Comparison of ENCODE assay signal across 32 cellular contexts in genomic region chr9:106619211-106619610, GRCh38.
DNase-seq lines count a peak whose midpoint lies in the region; ATAC-seq, FAIRE-seq and TF ChIP-seq lines count a peak whose summit lies in the region.
"Had no signal": no experiment of that assay in that cellular context is flagged by ENCODE, and none has a peak within 500 bp of the region (broad histone marks: within the 10 kb centered on the region; RNA-seq: fewer than 3 reads in every experiment).

No MANE protein-coding gene starts in this region.

- no peaks in the 10 kb centered on the region for H3K36me3 Mint-ChIP-seq in activated CD4-positive, alpha-beta T cell treated with anti-CD3 and anti-CD28 coated beads for 36 hours (ENCODE audit: low read depth)
- H3K36me3 Mint-ChIP-seq in naive thymus-derived CD8-positive, alpha-beta T cell = no peaks in the 10 kb centered on the region
- H3K36me3 Mint-ChIP-seq: activated naive CD8-positive, alpha-beta T cell; memory B cell had no signal

- ATAC-seq in activated CD4-positive, alpha-beta T cell treated with anti-CD3 and anti-CD28 coated beads for 36 hours = no peak
- ATAC-seq in HG03342 (IDR thresholded peaks at IDR 0.05; ENCODE audit: unreplicated experiment) = no peak
- ATAC-seq in naive thymus-derived CD8-positive, alpha-beta T cell = no peak
- ATAC-seq: body of pancreas, heart left ventricle, HepG2, left colon had no signal

- no peak for FAIRE-seq in bronchial epithelial cell (lab: Jason Lieb, UNC)
- FAIRE-seq: A204.1, colon, H1, HepG2, small intestine had no signal

- no peaks in the 10 kb centered on the region for H3K27me3 Mint-ChIP-seq in activated CD4-positive, alpha-beta T cell treated with anti-CD3 and anti-CD28 coated beads for 36 hours
- no peaks in the 10 kb centered on the region for H3K27me3 Mint-ChIP-seq in naive thymus-derived CD8-positive, alpha-beta T cell
- H3K27me3 Mint-ChIP-seq: activated CD4-positive, alpha-beta memory T cell treated with anti-CD3 and anti-CD28 coated beads, Interleukin-2, amount 10 ng/mL, durations not matched to agents 7 days and 5 days; activated naive CD8-positive, alpha-beta T cell; memory B cell had no signal

- no peaks in the 10 kb centered on the region for H3K9me3 Mint-ChIP-seq in activated CD4-positive, alpha-beta T cell treated with anti-CD3 and anti-CD28 coated beads for 36 hours (ENCODE audit: low read depth)
- H3K9me3 Mint-ChIP-seq in naive thymus-derived CD8-positive, alpha-beta T cell = peaks cover 0 to 18% (median 1%) of the 10 kb centered on the region in 9 donors
- H3K9me3 Mint-ChIP-seq: activated T-helper 2 cell treated with anti-CD3 and anti-CD28 coated beads, Interferon-gamma antibody, Interleukin-2, Interleukin-4, amounts not matched to agents 10 μg/mL and 5 μg/mL and 100 μg/mL, durations not matched to agents 14 hours and 24 hours and 36 hours; memory B cell had no signal

- POLR2A ChIA-PET in activated CD4-positive, alpha-beta T cell treated with anti-CD3 and anti-CD28 coated beads for 36 hours (lab: Charles Lee) = no interaction called here
- POLR2A ChIA-PET in naive thymus-derived CD8-positive, alpha-beta T cell (lab: Charles Lee) = no interaction called here

- no peak overlapping the region for H3K4me3 Mint-ChIP-seq in activated CD4-positive, alpha-beta T cell treated with anti-CD3 and anti-CD28 coated beads for 36 hours
- H3K4me3 Mint-ChIP-seq in naive thymus-derived CD8-positive, alpha-beta T cell = no peak overlapping the region
- H3K4me3 Mint-ChIP-seq: activated CD4-positive, alpha-beta memory T cell treated with anti-CD3 and anti-CD28 coated beads, Interleukin-2, amount 10 ng/mL, durations not matched to agents 7 days and 5 days; activated naive CD8-positive, alpha-beta T cell; memory B cell had no signal

- TF ChIP-seq CTCF in AG10803 (conservative IDR thresholded peaks at IDR 0.05; ENCODE audit: low read length) = no peak
- TF ChIP-seq CTCF in bronchial epithelial cell (IDR thresholded peaks at IDR 0.05; ENCODE audit: insufficient read depth, low read length, severe bottlenecking) = no peak

- DNase-seq in AG10803 (ENCODE audit: low read depth) = peak; percentile 55
- DNase-seq in MG63 = peak; percentile 15
- peak; percentile 79 for DNase-seq in bronchial epithelial cell (ENCODE audit: low read depth)
- peak; percentile 61 for DNase-seq in iris pigment epithelial cell (ENCODE audit: low read depth)
- DNase-seq in activated CD4-positive, alpha-beta T cell treated with anti-CD3 and anti-CD28 coated beads for 36 hours = no peak
- DNase-seq in naive thymus-derived CD8-positive, alpha-beta T cell = no peak
- no peak for DNase-seq in NCI-H2196 (lab: John Stamatoyannopoulos, UW; ENCODE audit: unreplicated experiment)
- DNase-seq: activated CD4-positive, alpha-beta memory T cell treated with anti-CD3 and anti-CD28 coated beads, Interleukin-2, amount 10 ng/mL, durations not matched to agents 7 days and 5 days; activated CD4-positive, CD25-positive, alpha-beta regulatory T cell; BE2C; body of pancreas; DMS53; heart left ventricle; left colon; NCI-H1092; NCI-H2029; NCI-H345; NCI-H82; SHP77 treated with DMSO at 0.1 percent for 48 hours; stimulated activated CD4-positive, alpha-beta T cell treated with anti-CD3 and anti-CD28 coated beads, Interleukin-2, amount 100 ng/mL, for 24 hours; substantia nigra; SW 1271 had no signal

- CTCF ChIA-PET in activated CD4-positive, alpha-beta T cell treated with anti-CD3 and anti-CD28 coated beads for 36 hours (lab: Charles Lee) = no interaction called here

- H3K9me3 ChIP-seq in MG63 = no peaks in the 10 kb centered on the region
- H3K9me3 ChIP-seq: BE2C, body of pancreas, heart left ventricle, neutrophil had no signal

- H3K27me3 ChIP-seq in MG63 = no peaks in the 10 kb centered on the region
- no peaks in the 10 kb centered on the region for H3K27me3 ChIP-seq in bronchial epithelial cell (ENCODE audit: control insufficient read depth, insufficient read depth, low read length)
- H3K27me3 ChIP-seq: BE2C, body of pancreas, heart left ventricle, neutrophil had no signal

- H3K36me3 ChIP-seq in MG63 (no peaks in the 10 kb centered on the region), bronchial epithelial cell (ENCODE audit: control insufficient read depth, insufficient read depth, low read length) (no peaks in the 10 kb centered on the region)
- H3K36me3 ChIP-seq: BE2C, heart left ventricle, neutrophil had no signal

- H3K4me3 ChIP-seq in AG10803 (ENCODE audit: low read length) (no peak overlapping the region), MG63 (no peak overlapping the region), bronchial epithelial cell (ENCODE audit: low read depth, low read length) (no peak overlapping the region)
- H3K4me3 ChIP-seq: body of pancreas, heart left ventricle had no signal

- no peaks in the 10 kb centered on the region for H3K4me1 Mint-ChIP-seq in activated CD4-positive, alpha-beta T cell treated with anti-CD3 and anti-CD28 coated beads for 36 hours
- peaks cover 0 to 1% (median 0%) of the 10 kb centered on the region in 4 donors for H3K4me1 Mint-ChIP-seq in naive thymus-derived CD8-positive, alpha-beta T cell
- H3K4me1 Mint-ChIP-seq: activated CD4-positive, alpha-beta memory T cell treated with anti-CD3 and anti-CD28 coated beads, Interleukin-2, amount 10 ng/mL, durations not matched to agents 7 days and 5 days; memory B cell had no signal

- intact Hi-C loops in activated CD4-positive, alpha-beta T cell treated with anti-CD3 and anti-CD28 coated beads for 36 hours (cut with DNase I, micrococcal nuclease) = loop anchor here in 1 of 2 experiments (10.0 kb wide), 1 partner anchor 64 kb away; no protein-coding TSS in a partner anchor

- no peak overlapping the region for H3K27ac Mint-ChIP-seq in activated CD4-positive, alpha-beta T cell treated with anti-CD3 and anti-CD28 coated beads for 36 hours
- H3K27ac Mint-ChIP-seq in naive thymus-derived CD8-positive, alpha-beta T cell = no peak overlapping the region
- H3K27ac Mint-ChIP-seq: activated CD4-positive, alpha-beta memory T cell treated with anti-CD3 and anti-CD28 coated beads, Interleukin-2, amount 10 ng/mL, durations not matched to agents 7 days and 5 days; activated naive CD8-positive, alpha-beta T cell; activated T-helper 2 cell treated with anti-CD3 and anti-CD28 coated beads, Interferon-gamma antibody, Interleukin-2, Interleukin-4, amounts not matched to agents 10 μg/mL and 5 μg/mL and 100 μg/mL, durations not matched to agents 14 hours and 24 hours and 36 hours; memory B cell had no signal

Comparison
In these comparisons a context has a peak if more than half of its experiments do, and no peak if none do; other contexts are left out.
1. DNase-seq: peak in AG10803 (single experiment), MG63 (single experiment), bronchial epithelial cell (single experiment) and iris pigment epithelial cell (single experiment); none in activated CD4-positive, alpha-beta T cell treated with anti-CD3 and anti-CD28 coated beads for 36 hours (single experiment), naive thymus-derived CD8-positive, alpha-beta T cell (0 of 10) and NCI-H2196 (single experiment).